In the genomic region with DNA sequence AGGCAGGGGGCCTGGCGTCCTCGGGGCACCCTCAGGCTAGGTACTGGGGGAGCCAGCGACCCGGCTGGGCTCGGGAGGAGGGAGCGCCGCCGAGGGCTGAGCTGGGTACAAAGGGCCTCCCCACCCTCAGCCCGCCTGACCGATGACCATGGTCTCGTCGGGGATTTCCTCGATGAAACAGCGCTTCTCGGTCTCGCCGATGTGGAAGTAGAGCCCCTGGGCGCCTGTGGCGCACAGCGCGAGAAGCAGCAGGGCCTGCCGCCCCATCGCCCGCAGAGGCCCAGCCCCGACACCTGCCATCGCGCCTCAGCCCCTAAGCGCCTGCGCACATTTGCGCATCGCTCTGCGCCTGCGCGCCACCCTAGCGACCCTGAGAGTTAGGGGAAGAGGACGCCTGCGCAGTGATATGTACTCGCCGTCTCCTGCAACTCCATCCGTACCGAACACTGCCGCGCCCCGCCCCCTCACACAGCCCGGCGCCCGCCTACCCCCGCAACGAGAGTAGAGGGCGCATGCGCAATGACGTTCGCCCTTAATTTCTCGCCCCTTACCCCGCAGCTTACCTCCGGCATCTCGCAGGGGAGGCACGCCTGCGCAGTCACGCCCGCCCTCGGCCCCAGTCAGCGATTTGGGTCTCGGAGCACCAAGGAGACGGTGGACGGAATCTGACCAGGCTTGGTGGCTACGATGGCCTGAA, we compare ENCODE assay signal across 8 cellular contexts. TPM values are rescaled to one million over a fixed set of nuclear protein-coding genes. Genes with fewer than 3 reads are reported as not detected.
A peak's percentile ranks its signal among the peaks of the same experiment; 100 is the strongest.
DNase-seq lines count a peak whose midpoint lies in the region; ATAC-seq, FAIRE-seq and TF ChIP-seq lines count a peak whose summit lies in the region.

TSS of gene TMED4 (minus strand) at position 325 of the 697 bp plus-strand sequence. CDS start at position 300, 25 bp downstream.

- intact Hi-C loops in kidney (cut with DNase I) = loop anchor here (10.0 kb wide), 2 partner anchors 263 to 553 kb away; partner anchors contain the start of gene H2AZ2

- H3K27ac ChIP-seq in kidney (ENCODE audit: low read depth in 2 of 2, low read length in 2 of 2) = peak within 1 kb of the TSS; percentile 95 to 100

- peak; percentile 97 for TF ChIP-seq POLR2A in GM19193 (IDR thresholded peaks at IDR 0.05; ENCODE audit: extremely low read depth, insufficient read depth, insufficient read length)

- H3K4me3 ChIP-seq in kidney (ENCODE audit: low read length in 2 of 2) = peak within 1 kb of the TSS; percentile 92 to 93

- H3K4me1 Mint-ChIP-seq in chondrocyte (ENCODE audit: low read depth) = peaks cover 29% of the 10 kb centered on the region

- no peaks in the 10 kb centered on the region for H3K9me3 Mint-ChIP-seq in chondrocyte (ENCODE audit: low read depth)

- peak; percentile 99 for DNase-seq in AML-193 (lab: John Stamatoyannopoulos, UW)
- peak; percentile 98 for DNase-seq in NCI-H510A treated with DMSO at 0.1 percent for 48 hours (lab: John Stamatoyannopoulos, UW)
- peak; percentile 100 for DNase-seq in activated CD4-positive, alpha-beta T cell treated with anti-CD3 and anti-CD28 coated beads for 24 hours (ENCODE audit: low read depth in 2 of 2)
- DNase-seq in chondrocyte (ENCODE audit: low spot score) = peak; percentile 100
- DNase-seq in kidney = peak; percentile 100
- peak; percentile 100 for DNase-seq in stimulated activated CD4-positive, alpha-beta T cell treated with anti-CD3 and anti-CD28 coated beads, Interleukin-15, amount 100 ng/mL, for 24 hours

- TF ChIP-seq CTCF in chondrocyte (IDR thresholded peaks at IDR 0.05) = no peak
- TF ChIP-seq CTCF in kidney (IDR thresholded peaks at IDR 0.05; ENCODE audit: borderline replicate concordance, extremely low read depth, insufficient read depth) = no peak

- peaks cover 5% of the 10 kb centered on the region for H3K36me3 Mint-ChIP-seq in chondrocyte (ENCODE audit: low read depth)

- H3K4me3 Mint-ChIP-seq in chondrocyte (ENCODE audit: unreplicated experiment) = peak within 1 kb of the TSS; percentile 82

- peak within 1 kb of the TSS; percentile 95 for H3K27ac Mint-ChIP-seq in chondrocyte (ENCODE audit: unreplicated experiment)

- H3K27me3 Mint-ChIP-seq in chondrocyte (ENCODE audit: low read depth) = no peaks in the 10 kb centered on the region

- peak within 1 kb of the TSS; percentile 94 to 99 for H3K9ac ChIP-seq in kidney (ENCODE audit: low read length in 2 of 2)

- ATAC-seq in HG03439 (IDR thresholded peaks at IDR 0.05; ENCODE audit: unreplicated experiment) = peak; percentile 91

- FAIRE-seq in kidney (lab: Jason Lieb, UNC) = no peak

- peaks cover 9 to 14% of the 10 kb centered on the region in 2 donors for H3K4me1 ChIP-seq in kidney (ENCODE audit: control insufficient read depth in 1 of 2, insufficient read depth in 1 of 2, low read depth in 1 of 2, low read length in 2 of 2)

- peaks cover 13 to 19% of the 10 kb centered on the region in 2 donors for H3K36me3 ChIP-seq in kidney (ENCODE audit: control insufficient read depth in 1 of 2, insufficient read depth in 2 of 2, low read length in 2 of 2)

- no peaks in the 10 kb centered on the region for H3K9me3 ChIP-seq in kidney (ENCODE audit: control insufficient read depth in 1 of 2, low read length in 2 of 2)

RNA-seq across cellular contexts. Expression of gene TMED4, which starts in this region (rescaled TPM):
- total RNA-seq in chondrocyte = 55.1 to 65.9 TPM (median 55.6 TPM) in 3 replicates
- 105 TPM for total RNA-seq in kidney
- polyA plus RNA-seq in kidney (ENCODE audit: insufficient read depth, low read depth, low replicate concordance) = 138 TPM

Comparison
In these comparisons a context has a peak if more than half of its experiments do, and no peak if none do; other contexts are left out.
1. Peak in every context shown above with its lines: DNase-seq, ATAC-seq, H3K4me3 ChIP-seq and H3K27ac ChIP-seq.